Comparison of ENCODE assay signal across 1 cellular context in the genomic region with DNA sequence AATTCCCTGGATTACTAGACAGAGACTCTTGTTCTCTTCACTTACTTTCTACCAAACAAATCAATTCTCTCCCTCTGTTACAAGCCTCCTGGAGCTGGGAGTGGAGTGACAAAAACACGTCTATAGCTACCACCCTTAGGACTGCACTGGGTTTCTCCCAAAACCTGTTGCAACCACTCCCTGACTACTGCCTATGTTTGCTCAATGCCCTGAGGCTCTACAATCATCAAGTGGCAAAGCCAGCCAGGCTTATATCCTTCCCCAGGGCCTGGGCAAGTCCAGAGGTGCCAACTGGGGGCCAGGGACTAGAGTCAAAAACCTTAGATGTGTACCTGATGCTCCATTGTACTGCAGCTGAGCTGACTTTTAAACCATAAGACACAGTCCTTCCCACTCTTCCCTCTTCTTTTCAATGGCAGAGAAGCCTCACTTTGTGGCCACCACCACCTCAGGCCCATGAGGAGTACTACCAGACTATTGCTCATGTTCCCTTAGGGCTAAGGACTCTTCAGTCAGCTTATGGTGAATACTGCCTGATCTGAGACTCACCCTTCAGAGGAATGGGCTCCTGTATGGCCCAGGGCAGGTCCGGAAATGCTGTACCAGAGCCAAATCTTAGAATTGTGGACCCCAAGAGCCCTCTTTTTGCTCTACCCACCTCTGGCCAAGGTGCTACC.
TF ChIP-seq lines count a peak whose summit lies in the region.

No MANE protein-coding gene starts in this region.

TF ChIP-seq in GM23338, 12 proteins besides CTCF, POLR2A, EP300 and RAD21 (continued from another document):
- TF ChIP-seq ZNF462 (CRISPR knock-in tag; IDR thresholded peaks at IDR 0.05) (no peak), REST (IDR thresholded peaks at IDR 0.05; ENCODE audit: unreplicated experiment) (no peak), CREB1 (CRISPR knock-in tag; IDR thresholded peaks at IDR 0.05; ENCODE audit: low read depth) (no peak), STAT1 (IDR thresholded peaks at IDR 0.05; ENCODE audit: unreplicated experiment) (no peak), NANOG (IDR thresholded peaks at IDR 0.05; ENCODE audit: borderline replicate concordance) (no peak), ZNF114 (CRISPR knock-in tag; IDR thresholded peaks at IDR 0.05) (no peak), ZNF331 (CRISPR knock-in tag; IDR thresholded peaks at IDR 0.05; ENCODE audit: low read depth) (no peak)
